17 cellular contexts compared by ENCODE assay signal in genomic region chr14:99807413-99808132, GRCh38. TPM values are rescaled to one million over a fixed set of nuclear protein-coding genes. Genes with fewer than 3 reads are reported as not detected.
A peak's percentile ranks its signal among the peaks of the same experiment; 100 is the strongest.
DNase-seq lines count a peak whose midpoint lies in the region; ATAC-seq and TF ChIP-seq lines count a peak whose summit lies in the region.
"Had no signal": no experiment of that assay in that cellular context is flagged by ENCODE, and none has a peak within 500 bp of the region (broad histone marks: within the 10 kb centered on the region; RNA-seq: fewer than 3 reads in every experiment).

No MANE protein-coding gene starts in this region.

- TF ChIP-seq POLR2A in gastroesophageal sphincter (IDR thresholded peaks at IDR 0.05) = no peak
- TF ChIP-seq POLR2A in GM18505 (IDR thresholded peaks at IDR 0.05; ENCODE audit: borderline replicate concordance, extremely low read depth, insufficient read depth, insufficient read length) = no peak

- H3K27me3 ChIP-seq in RWPE2 (ENCODE audit: insufficient read depth, poor library complexity, severe bottlenecking) (peaks cover 2% of the 10 kb centered on the region), gastroesophageal sphincter (no peaks in the 10 kb centered on the region)
- H3K27me3 ChIP-seq: tibial artery had no signal

- no peaks in the 10 kb centered on the region for H3K36me3 ChIP-seq in RWPE2 (ENCODE audit: low read depth)
- no peaks in the 10 kb centered on the region for H3K36me3 ChIP-seq in gastroesophageal sphincter
- H3K36me3 ChIP-seq: tibial artery had no signal

- H3K9me3 ChIP-seq in RWPE2 (ENCODE audit: severe bottlenecking) (no peaks in the 10 kb centered on the region), gastroesophageal sphincter (no peaks in the 10 kb centered on the region)
- H3K9me3 ChIP-seq: tibial artery had no signal

- CTCF ChIA-PET in activated CD8-positive, alpha-beta memory T cell treated with anti-CD3 and anti-CD28 coated beads, Interleukin-2, amount 10 ng/mL, durations not matched to agents 7 days and 5 days (lab: Charles Lee) = interaction anchor here (0.8 kb wide), 1 partner anchor 9 kb away, joined by 3 read pairs; no protein-coding TSS in a partner anchor

- TF ChIP-seq EP300 in gastroesophageal sphincter (IDR thresholded peaks at IDR 0.05) = no peak

- ATAC-seq in RWPE2 (ENCODE audit: low read depth) (peak; percentile 62), gastroesophageal sphincter (peak; percentile 13), GM18505 (IDR thresholded peaks at IDR 0.05; ENCODE audit: unreplicated experiment) (no peak), GM21381 (IDR thresholded peaks at IDR 0.05; ENCODE audit: unreplicated experiment) (no peak)
- ATAC-seq in stimulated activated naive CD8-positive, alpha-beta T cell treated with anti-CD3 and anti-CD28 coated beads, Interleukin-15, Interleukin-2, amounts not matched to agents 100 U/mL and 50 U/mL, for 24 hours = peak; percentile 32
- ATAC-seq in activated CD8-positive, alpha-beta memory T cell treated with anti-CD3 and anti-CD28 coated beads, Interleukin-2, amount 10 ng/mL, durations not matched to agents 7 days and 5 days = no peak
- ATAC-seq: activated CD4-positive, CD25-positive, alpha-beta regulatory T cell treated with anti-CD3 and anti-CD28 coated beads, Interleukin-2, amount 50 U/mL, for 24 hours had no signal

- H3K4me1 ChIP-seq in RWPE2 (ENCODE audit: insufficient read depth, poor library complexity, severe bottlenecking) = no peaks in the 10 kb centered on the region
- peaks cover 4 to 83% (median 10%) of the 10 kb centered on the region in 3 donors for H3K4me1 ChIP-seq in gastroesophageal sphincter

- no peak overlapping the region for H3K27ac Mint-ChIP-seq in activated CD8-positive, alpha-beta memory T cell treated with anti-CD3 and anti-CD28 coated beads, Interleukin-2, amount 10 ng/mL, durations not matched to agents 7 days and 5 days

- H3K4me3 ChIP-seq in RWPE2 (ENCODE audit: severe bottlenecking) = no peak overlapping the region
- H3K4me3 ChIP-seq in gastroesophageal sphincter = no peak overlapping the region
- H3K4me3 ChIP-seq: tibial artery had no signal

- no peaks in the 10 kb centered on the region for H3K36me3 Mint-ChIP-seq in activated CD8-positive, alpha-beta memory T cell treated with anti-CD3 and anti-CD28 coated beads, Interleukin-2, amount 10 ng/mL, durations not matched to agents 7 days and 5 days

- H3K9me3 Mint-ChIP-seq in activated CD8-positive, alpha-beta memory T cell treated with anti-CD3 and anti-CD28 coated beads, Interleukin-2, amount 10 ng/mL, durations not matched to agents 7 days and 5 days (ENCODE audit: low read depth) = no peaks in the 10 kb centered on the region

- H3K27me3 Mint-ChIP-seq in activated CD8-positive, alpha-beta memory T cell treated with anti-CD3 and anti-CD28 coated beads, Interleukin-2, amount 10 ng/mL, durations not matched to agents 7 days and 5 days = peaks cover 42% of the 10 kb centered on the region

- H3K27ac ChIP-seq in RWPE2 (ENCODE audit: poor library complexity, severe bottlenecking) (no peak overlapping the region), gastroesophageal sphincter (peak overlapping the region in 3 of 4 donors; percentile 20 to 46 (median 27))
- H3K27ac ChIP-seq: HL-60, tibial artery had no signal

- no peaks in the 10 kb centered on the region for H3K4me1 Mint-ChIP-seq in activated CD8-positive, alpha-beta memory T cell treated with anti-CD3 and anti-CD28 coated beads, Interleukin-2, amount 10 ng/mL, durations not matched to agents 7 days and 5 days

- DNase-seq in RWPE2 (ENCODE audit: low spot score) = no peak
- no peak for DNase-seq in stimulated activated naive CD8-positive, alpha-beta T cell treated with anti-CD3 and anti-CD28 coated beads, Interleukin-15, Interleukin-2, amounts not matched to agents 100 U/mL and 50 U/mL, for 24 hours
- DNase-seq in COLO668 (lab: John Stamatoyannopoulos, UW; ENCODE audit: unreplicated experiment) = no peak
- no peak for DNase-seq in activated CD8-positive, alpha-beta memory T cell treated with anti-CD3 and anti-CD28 coated beads, Interleukin-2, amount 10 ng/mL, durations not matched to agents 7 days and 5 days
- DNase-seq: activated gamma-delta T cell; effector CD8-positive, alpha-beta T cell; EL; NCI-H146; nucleus accumbens; stimulated activated CD4-positive, alpha-beta T cell treated with anti-CD3 and anti-CD28 coated beads, Interleukin-4, amount 100 ng/mL, for 4 hours; tibial artery had no signal

- no peak overlapping the region for H3K4me3 Mint-ChIP-seq in activated CD8-positive, alpha-beta memory T cell treated with anti-CD3 and anti-CD28 coated beads, Interleukin-2, amount 10 ng/mL, durations not matched to agents 7 days and 5 days

- WGBS in gastroesophageal sphincter (ENCODE audit: low coverage in 1 of 2), 2 donors = 57 to 68% methylated on average over 5 to 6 of the region's 10 CpGs

- TF ChIP-seq CTCF in GM12872 (IDR thresholded peaks at IDR 0.05; ENCODE audit: insufficient read depth, low read depth, low read length) = peak; percentile 27; the same call in 1 of the 3 replicates
- TF ChIP-seq CTCF in RWPE2 (IDR thresholded peaks at IDR 0.05; ENCODE audit: poor library complexity, severe bottlenecking) = no peak
- no peak for TF ChIP-seq CTCF in gastroesophageal sphincter (IDR thresholded peaks at IDR 0.05)

RNA-seq across cellular contexts. Expression of gene EML1, which starts 14.4 kb away (rescaled TPM):
- 100 to 1,000 TPM; 121 to 206 (median 136) TPM for total RNA-seq in gastroesophageal sphincter
- total RNA-seq in activated CD8-positive, alpha-beta memory T cell treated with anti-CD3 and anti-CD28 coated beads, Interleukin-2, amount 10 ng/mL, durations not matched to agents 7 days and 5 days = not detected

Comparison
In these comparisons a context has a peak if more than half of its experiments do, and no peak if none do; other contexts are left out.
1. ATAC-seq: peak in RWPE2 (single experiment), gastroesophageal sphincter (single experiment) and stimulated activated naive CD8-positive, alpha-beta T cell treated with anti-CD3 and anti-CD28 coated beads, Interleukin-15, Interleukin-2, amounts not matched to agents 100 U/mL and 50 U/mL, for 24 hours (single experiment); none in GM18505 (single experiment), GM21381 (single experiment) and activated CD8-positive, alpha-beta memory T cell treated with anti-CD3 and anti-CD28 coated beads, Interleukin-2, amount 10 ng/mL, durations not matched to agents 7 days and 5 days (single experiment).
2. RNA of gene EML1, which starts 14.4 kb away (total RNA-seq): 121 to 206 TPM in gastroesophageal sphincter; not detected in activated CD8-positive, alpha-beta memory T cell treated with anti-CD3 and anti-CD28 coated beads, Interleukin-2, amount 10 ng/mL, durations not matched to agents 7 days and 5 days; every median in the first group is over 100 times any median in the second.